In genomic region chr9:69279730-69280127, GRCh38 we compare ENCODE assay signal across 2 cellular contexts.
TF ChIP-seq lines count a peak whose summit lies in the region.

No MANE protein-coding gene starts in this region.

TF ChIP-seq in IMR-90, 13 proteins besides CTCF, POLR2A, EP300 and RAD21:
- TF ChIP-seq, protein P1, sequence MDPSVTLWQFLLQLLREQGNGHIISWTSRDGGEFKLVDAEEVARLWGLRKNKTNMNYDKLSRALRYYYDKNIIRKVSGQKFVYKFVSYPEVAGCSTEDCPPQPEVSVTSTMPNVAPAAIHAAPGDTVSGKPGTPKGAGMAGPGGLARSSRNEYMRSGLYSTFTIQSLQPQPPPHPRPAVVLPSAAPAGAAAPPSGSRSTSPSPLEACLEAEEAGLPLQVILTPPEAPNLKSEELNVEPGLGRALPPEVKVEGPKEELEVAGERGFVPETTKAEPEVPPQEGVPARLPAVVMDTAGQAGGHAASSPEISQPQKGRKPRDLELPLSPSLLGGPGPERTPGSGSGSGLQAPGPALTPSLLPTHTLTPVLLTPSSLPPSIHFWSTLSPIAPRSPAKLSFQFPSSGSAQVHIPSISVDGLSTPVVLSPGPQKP (IDR thresholded peaks at IDR 0.05; ENCODE audit: borderline replicate concordance, low read depth, low read length) = no peak
- TF ChIP-seq MAFK (IDR thresholded peaks at IDR 0.05; ENCODE audit: low read depth, low read length) = peak; percentile 88

TF ChIP-seq in GM12891, 5 proteins besides CTCF, POLR2A, EP300 and RAD21 (continued from another document):
- TF ChIP-seq PAX5 (IDR thresholded peaks at IDR 0.05; ENCODE audit: insufficient read depth, low read length, severe bottlenecking) (no peak), POU2F2 (IDR thresholded peaks at IDR 0.05; ENCODE audit: low read depth, low read length) (no peak)
